In the genomic region with DNA sequence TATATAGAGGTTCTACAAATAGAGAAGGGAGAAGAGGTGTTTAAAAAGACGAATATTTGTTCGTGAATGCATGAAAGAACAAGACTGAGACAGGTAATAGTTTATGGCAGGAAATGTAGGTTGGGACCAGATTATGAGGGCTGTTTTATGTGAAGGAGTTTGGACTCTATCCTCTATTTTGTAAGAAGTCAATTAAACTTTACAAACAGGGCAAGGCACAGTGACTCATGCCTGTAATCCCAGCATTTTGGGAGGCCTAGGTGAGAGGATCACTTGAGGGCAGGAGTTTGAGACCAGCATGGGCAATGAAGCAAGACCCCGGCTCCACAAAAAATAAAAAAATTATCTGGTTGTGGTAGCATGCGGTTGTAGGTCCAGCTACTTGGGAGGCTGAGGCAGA, we compare ENCODE assay signal across 20 cellular contexts.
"Had no signal": no experiment of that assay in that cellular context is flagged by ENCODE, and none has a peak within 500 bp of the region (broad histone marks: within the 10 kb centered on the region; RNA-seq: fewer than 3 reads in every experiment).

No MANE protein-coding gene starts in this region.

- H2AFZ ChIP-seq: neural progenitor cell had no signal

- H3K4me2 ChIP-seq: neural progenitor cell had no signal

- DNase-seq: activated CD4-positive, alpha-beta T cell treated with anti-CD3 and anti-CD28 coated beads, Interleukin-2, amount 10 ng/mL, durations not matched to agents 24 days and 14 days; activated CD8-positive, alpha-beta T cell treated with anti-CD3 and anti-CD28 coated beads for 36 hours; activated gamma-delta T cell treated with Interleukin-2 at 50 U/mL for 16 hours; anterior cingulate cortex; body of pancreas; dermis blood vessel endothelial cell; effector CD8-positive, alpha-beta T cell; islet precursor cell; naive thymus-derived CD8-positive, alpha-beta T cell; stimulated activated CD4-positive, alpha-beta T cell treated with anti-CD3 and anti-CD28 coated beads, Interleukin-4, amount 100 ng/mL, for 24 hours; substantia nigra; SW 1271; T-helper 17 cell; tibial artery; uterus had no signal

- H3K9ac ChIP-seq: neural progenitor cell had no signal

- H3K9me3 ChIP-seq: body of pancreas, esophagus muscularis mucosa, prostate gland, tibial artery, uterus had no signal

- H3K27me3 ChIP-seq: body of pancreas, esophagus muscularis mucosa, neural progenitor cell, tibial artery, uterus had no signal

- H3K4me1 ChIP-seq: prostate gland, uterus had no signal

- H3K36me3 ChIP-seq: neural progenitor cell, prostate gland, uterus had no signal

- H3K27ac ChIP-seq: body of pancreas, esophagus muscularis mucosa, neural progenitor cell, tibial artery, uterus had no signal

- ATAC-seq: activated CD4-positive, CD25-positive, alpha-beta regulatory T cell treated with anti-CD3 and anti-CD28 coated beads, Interleukin-2, amount 50 U/mL, for 24 hours; activated CD8-positive, alpha-beta T cell treated with anti-CD3 and anti-CD28 coated beads for 36 hours; body of pancreas; naive thymus-derived CD8-positive, alpha-beta T cell; T-helper 17 cell had no signal

- H3K4me3 ChIP-seq: body of pancreas, esophagus muscularis mucosa, lung, neural progenitor cell, prostate gland, tibial artery, uterus had no signal
